Comparison of ENCODE assay signal across 8 cellular contexts in the genomic region with DNA sequence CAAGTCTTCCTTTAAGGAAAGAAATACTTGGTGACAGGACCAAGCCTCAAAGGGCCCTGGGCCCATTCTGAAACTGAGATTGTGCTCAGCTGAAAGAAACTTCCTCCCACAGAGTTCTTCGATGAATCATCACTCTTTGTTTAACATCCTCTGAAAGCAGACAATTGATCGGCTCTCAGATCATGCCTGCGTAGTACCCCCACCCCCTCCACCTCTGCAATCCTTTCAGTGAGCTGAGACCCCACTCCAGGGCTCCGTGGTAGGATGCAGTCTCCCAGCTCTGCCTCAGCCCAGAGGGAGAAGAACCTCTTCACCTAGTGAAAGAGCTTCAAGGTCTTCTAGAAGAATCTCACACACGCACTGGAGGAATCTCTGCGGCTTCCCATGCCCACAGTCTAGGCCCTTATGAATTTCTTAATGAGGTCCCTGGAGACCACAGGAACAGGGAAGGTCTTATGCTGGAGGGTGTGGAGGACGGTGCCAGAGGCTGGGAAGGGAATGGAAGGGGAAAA.
DNase-seq lines count a peak whose midpoint lies in the region; ATAC-seq and TF ChIP-seq lines count a peak whose summit lies in the region.

No MANE protein-coding gene starts in this region.

- peaks cover 10% of the 10 kb centered on the region for H3K27me3 ChIP-seq in kidney epithelial cell (ENCODE audit: control insufficient read depth, insufficient read depth, low read length)

- no peaks in the 10 kb centered on the region for H3K36me3 ChIP-seq in kidney epithelial cell (ENCODE audit: control insufficient read depth, insufficient read depth, low read length)

- H3K4me3 ChIP-seq in kidney epithelial cell (ENCODE audit: low read depth, low read length), result no peak overlapping the region

- ATAC-seq in GM19452 (IDR thresholded peaks at IDR 0.05; ENCODE audit: unreplicated experiment), result peak; percentile 43
- ATAC-seq in HG03342 (IDR thresholded peaks at IDR 0.05; ENCODE audit: unreplicated experiment), result peak; percentile 41

- TF ChIP-seq CTCF in kidney epithelial cell (IDR thresholded peaks at IDR 0.05; ENCODE audit: insufficient read depth, low read length, poor library complexity, severe bottlenecking), result no peak

- peak; percentile 64 for DNase-seq in activated CD8-positive, alpha-beta memory T cell treated with anti-CD3 and anti-CD28 coated beads, Interleukin-2, amount 50 U/mL, for 48 hours
- DNase-seq in kidney epithelial cell (ENCODE audit: low read depth), result peak; percentile 19
- no peak for DNase-seq in SHP77 (lab: John Stamatoyannopoulos, UW)
- no peak for DNase-seq in NCI-H1105 (lab: John Stamatoyannopoulos, UW)
- no peak for DNase-seq in DMS79 (lab: John Stamatoyannopoulos, UW)
- DNase-seq in DMS 273 treated with DMSO at 0.1 percent for 48 hours (lab: John Stamatoyannopoulos, UW), result no peak

Comparison
In these comparisons a context has a peak if more than half of its experiments do, and no peak if none do; other contexts are left out.
1. DNase-seq: peak in activated CD8-positive, alpha-beta memory T cell treated with anti-CD3 and anti-CD28 coated beads, Interleukin-2, amount 50 U/mL, for 48 hours (single experiment) and kidney epithelial cell (single experiment); none in SHP77 (0 of 2), NCI-H1105 (single experiment), DMS79 (single experiment) and DMS 273 treated with DMSO at 0.1 percent for 48 hours (single experiment).